9 cellular contexts compared by ENCODE assay signal in the genomic region with DNA sequence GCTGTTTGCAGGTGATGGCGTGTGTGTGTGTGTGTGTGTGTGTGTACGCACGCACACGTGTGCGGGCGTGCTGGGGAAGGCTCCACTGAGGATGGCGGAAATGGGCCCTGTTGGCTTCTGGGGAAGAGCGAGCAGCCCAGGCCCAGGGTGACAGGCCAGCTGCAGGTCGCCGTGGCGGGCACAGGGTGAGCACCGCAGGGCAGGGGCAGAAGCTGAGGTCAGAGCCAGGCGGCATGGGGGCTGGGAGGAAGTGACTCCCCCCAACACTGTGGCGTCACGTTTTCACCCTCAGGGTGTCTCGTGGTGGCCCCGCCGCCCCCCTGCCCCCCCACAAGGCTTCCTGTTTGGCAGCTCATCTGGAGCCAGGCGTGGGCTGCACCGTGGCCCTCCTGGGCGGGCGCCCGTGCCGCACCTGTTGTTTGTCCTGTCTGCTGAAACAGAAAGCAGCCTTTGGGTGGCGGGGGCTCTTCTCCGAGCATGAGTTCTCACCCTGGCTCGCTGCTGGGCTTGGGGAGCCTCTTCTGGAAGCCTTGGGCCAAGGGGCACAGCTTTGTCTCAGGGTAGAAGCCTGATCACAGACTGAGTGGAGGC. TPM values are rescaled to one million over a fixed set of nuclear protein-coding genes. Genes with fewer than 3 reads are reported as not detected.
DNase-seq lines count a peak whose midpoint lies in the region; ATAC-seq and TF ChIP-seq lines count a peak whose summit lies in the region.
"Had no signal": no experiment of that assay in that cellular context is flagged by ENCODE, and none has a peak within 500 bp of the region (broad histone marks: within the 10 kb centered on the region; RNA-seq: fewer than 3 reads in every experiment).

No MANE protein-coding gene starts in this region.

- H3K9me3 Mint-ChIP-seq in IgD-negative memory B cell = no peaks in the 10 kb centered on the region
- no peaks in the 10 kb centered on the region for H3K9me3 Mint-ChIP-seq in activated CD8-positive, alpha-beta T cell treated with anti-CD3 and anti-CD28 coated beads for 36 hours

- CTCF ChIA-PET in activated CD8-positive, alpha-beta T cell treated with anti-CD3 and anti-CD28 coated beads for 36 hours (lab: Charles Lee) = interaction anchor here (0.8 to 2.7 kb wide), 12 partner anchors 8 to 231 kb away, joined by 3 to 17 read pairs (median 6); partner anchors contain the start of genes RAE1 and RBM38

- H3K9ac ChIP-seq in BLaER1 treated with 17β-estradiol and CSF1 and Interleukin-3, amounts not matched to agents 10 nM and 100 nM = peak overlapping the region; percentile 86 to 100 (median 98)

- peak overlapping the region; percentile 95 to 100 (median 99) for H3K4me2 ChIP-seq in BLaER1 treated with 17β-estradiol and CSF1 and Interleukin-3, amounts not matched to agents 10 nM and 100 nM

- peak overlapping the region; percentile 80 to 94 (median 86) for H3K4me3 Mint-ChIP-seq in IgD-negative memory B cell
- H3K4me3 Mint-ChIP-seq in activated CD8-positive, alpha-beta T cell treated with anti-CD3 and anti-CD28 coated beads for 36 hours = peak overlapping the region; percentile 84

- H3K9me3 ChIP-seq in BLaER1 treated with 17β-estradiol and CSF1 and Interleukin-3, amounts not matched to agents 10 nM and 100 nM (replicated peaks in 1 of 11) = peaks cover 0 to 1% (median 0%) of the 10 kb centered on the region in 11 experiments; a peak in 3 of 22 replicates

- peak; percentile 97 for DNase-seq in activated CD8-positive, alpha-beta T cell treated with anti-CD3 and anti-CD28 coated beads for 36 hours
- DNase-seq in globus pallidus (ENCODE audit: low spot score) (peak; percentile 24), NCI-H226 (no peak), AG08396 (ENCODE audit: low spot score) (no peak)
- peak; percentile 67 to 74 for DNase-seq in stimulated activated CD4-positive, alpha-beta T cell treated with anti-CD3 and anti-CD28 coated beads, Interleukin-1b, Interleukin-23, amount 100 ng/mL, for 4 hours (ENCODE audit: low read depth in 2 of 2)

- POLR2A ChIA-PET in activated CD8-positive, alpha-beta T cell treated with anti-CD3 and anti-CD28 coated beads for 36 hours (lab: Charles Lee) = interaction anchor here (0.6 to 6.0 kb wide), 20 partner anchors 8 to 1578 kb away, joined by 3 to 88 read pairs (median 6); partner anchors contain the start of genes RBM38 and ZBP1

- no peaks in the 10 kb centered on the region for H3K27me3 ChIP-seq in BLaER1 treated with 17β-estradiol and CSF1 and Interleukin-3, amounts not matched to agents 10 nM and 100 nM

- intact Hi-C loops in activated CD8-positive, alpha-beta T cell treated with anti-CD3 and anti-CD28 coated beads for 36 hours (cut with micrococcal nuclease) = loop anchor here (2.0 to 5.0 kb wide), 2 partner anchors 34 to 220 kb away; no protein-coding TSS in a partner anchor

- H3K4me3 ChIP-seq in BLaER1 treated with 17β-estradiol and CSF1 and Interleukin-3, amounts not matched to agents 10 nM and 100 nM = peak overlapping the region; percentile 25 to 100 (median 93); a peak in 19 of 20 replicates

- H3K27me3 Mint-ChIP-seq in IgD-negative memory B cell = peaks cover 6% of the 10 kb centered on the region
- H3K27me3 Mint-ChIP-seq in activated CD8-positive, alpha-beta T cell treated with anti-CD3 and anti-CD28 coated beads for 36 hours = no peaks in the 10 kb centered on the region

- peak; percentile 45 for ATAC-seq in GM19467 (IDR thresholded peaks at IDR 0.05; ENCODE audit: unreplicated experiment)
- ATAC-seq in activated CD8-positive, alpha-beta T cell treated with anti-CD3 and anti-CD28 coated beads for 36 hours = peak; percentile 73

- H3K4me1 Mint-ChIP-seq in IgD-negative memory B cell = peaks cover 31 to 66% (median 50%) of the 10 kb centered on the region in 3 donors
- peaks cover 90% of the 10 kb centered on the region for H3K4me1 Mint-ChIP-seq in activated CD8-positive, alpha-beta T cell treated with anti-CD3 and anti-CD28 coated beads for 36 hours (ENCODE audit: low read depth)

- peak overlapping the region; percentile 97 to 100 (median 98) for H3K27ac Mint-ChIP-seq in IgD-negative memory B cell
- peak overlapping the region; percentile 99 for H3K27ac Mint-ChIP-seq in activated CD8-positive, alpha-beta T cell treated with anti-CD3 and anti-CD28 coated beads for 36 hours

- H3K4me1 ChIP-seq in BLaER1 treated with 17β-estradiol and CSF1 and Interleukin-3, amounts not matched to agents 10 nM and 100 nM = peaks cover 99 to 100% (median 100%) of the 10 kb centered on the region in 10 experiments

- H3K36me3 Mint-ChIP-seq in IgD-negative memory B cell = peaks cover 12% of the 10 kb centered on the region
- peaks cover 93% of the 10 kb centered on the region for H3K36me3 Mint-ChIP-seq in activated CD8-positive, alpha-beta T cell treated with anti-CD3 and anti-CD28 coated beads for 36 hours (ENCODE audit: low read depth)

- no peak for TF ChIP-seq CTCF in activated CD8-positive, alpha-beta T cell treated with anti-CD3 and anti-CD28 coated beads for 36 hours (IDR thresholded peaks at IDR 0.05)

- H3K27ac ChIP-seq in BLaER1 treated with 17β-estradiol and CSF1 and Interleukin-3, amounts not matched to agents 10 nM and 100 nM = peak overlapping the region; percentile 37 to 98 (median 93); a peak in 21 of 22 replicates
- H3K27ac ChIP-seq: C4-2B had no signal

- H3K36me3 ChIP-seq in BLaER1 treated with 17β-estradiol and CSF1 and Interleukin-3, amounts not matched to agents 10 nM and 100 nM = peaks cover 74 to 100% (median 99%) of the 10 kb centered on the region in 11 experiments

- peaks cover 100% of the 10 kb centered on the region in 11 experiments for H4K20me1 ChIP-seq in BLaER1 treated with 17β-estradiol and CSF1 and Interleukin-3, amounts not matched to agents 10 nM and 100 nM

RNA-seq across cellular contexts. Expression of gene RBM38, which starts 7.1 kb away (rescaled TPM):
- 39.2 TPM for polyA plus RNA-seq in IgD-negative memory B cell
- 100 to 1,000 TPM; 114 to 116 TPM for total RNA-seq in activated CD8-positive, alpha-beta T cell treated with anti-CD3 and anti-CD28 coated beads for 36 hours

RNA-seq across cellular contexts. Expression of gene RAE1, which starts 47.3 kb away (rescaled TPM):
- polyA plus RNA-seq in IgD-negative memory B cell = 38.6 TPM
- total RNA-seq in activated CD8-positive, alpha-beta T cell treated with anti-CD3 and anti-CD28 coated beads for 36 hours = 10 to 100 TPM; 41.1 to 42.9 TPM

Comparison
In these comparisons a context has a peak if more than half of its experiments do, and no peak if none do; other contexts are left out.
1. DNase-seq: peak in activated CD8-positive, alpha-beta T cell treated with anti-CD3 and anti-CD28 coated beads for 36 hours (single experiment), globus pallidus (single experiment) and stimulated activated CD4-positive, alpha-beta T cell treated with anti-CD3 and anti-CD28 coated beads, Interleukin-1b, Interleukin-23, amount 100 ng/mL, for 4 hours (2 of 2); none in NCI-H226 (single experiment) and AG08396 (single experiment).